Comparison of ENCODE assay signal across 20 cellular contexts in the genomic region with DNA sequence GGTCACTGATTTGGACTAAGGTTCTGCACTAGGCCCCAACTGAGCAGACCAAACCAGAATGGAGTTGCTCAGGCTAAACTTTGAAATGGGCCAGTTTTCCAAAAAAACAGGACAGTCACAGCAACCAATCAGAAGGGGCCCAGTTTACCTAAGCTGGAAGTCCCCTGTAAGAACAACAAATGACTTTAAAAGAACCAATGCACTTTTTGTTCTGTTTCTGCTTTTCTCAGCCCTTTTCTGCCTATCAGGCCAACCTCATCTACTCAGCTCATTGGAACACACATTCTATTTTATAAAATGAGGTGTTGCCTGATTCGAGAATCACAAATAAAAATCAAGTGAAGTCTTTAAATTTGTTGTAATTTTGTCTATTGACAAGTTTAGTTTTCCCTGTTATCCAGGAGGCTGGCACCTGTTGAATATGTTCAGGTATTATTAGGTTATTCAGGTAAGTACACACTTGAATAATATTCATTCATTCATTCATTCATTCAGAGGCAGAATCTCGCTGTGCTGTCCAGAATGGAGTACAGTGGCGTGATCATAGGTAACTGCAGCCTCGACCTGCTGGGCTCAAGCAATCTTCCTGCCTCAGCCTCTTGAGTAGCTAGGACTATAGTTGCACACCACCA.
DNase-seq lines count a peak whose midpoint lies in the region; ATAC-seq, FAIRE-seq and TF ChIP-seq lines count a peak whose summit lies in the region.
"Had no signal": no experiment of that assay in that cellular context is flagged by ENCODE, and none has a peak within 500 bp of the region (broad histone marks: within the 10 kb centered on the region; RNA-seq: fewer than 3 reads in every experiment).

No MANE protein-coding gene starts in this region.

- H3K9me3 ChIP-seq in BLaER1: no peaks in the 10 kb centered on the region
- H3K9me3 ChIP-seq in H9 (ENCODE audit: control insufficient read depth, low read depth, low read length): no peaks in the 10 kb centered on the region
- no peaks in the 10 kb centered on the region for H3K9me3 ChIP-seq in K562 (replicated peaks; ENCODE audit: control insufficient read depth, insufficient read depth, low read depth, low read length)

- H3K27me3 ChIP-seq in BLaER1 (no peaks in the 10 kb centered on the region), H9 (ENCODE audit: insufficient read depth, low read length) (no peaks in the 10 kb centered on the region), K562 (ENCODE audit: control insufficient read depth in 2 of 2, insufficient read depth in 2 of 2, low read length in 2 of 2) (peaks cover 10 to 35% of the 10 kb centered on the region in 2 experiments)

- 0 out of 2 replicates have a peak overlapping the region, but pooled peaks have one; percentile 55 for H3K27ac ChIP-seq in BLaER1
- H3K27ac ChIP-seq in H9 (ENCODE audit: insufficient read length, low read depth, low read length): no peak overlapping the region
- H3K27ac ChIP-seq in K562 (ENCODE audit: extremely low read depth, low read depth, low read length): no peak overlapping the region

- H2BK12ac ChIP-seq in H9 (ENCODE audit: insufficient read length, low read depth, low read length): no peak overlapping the region

- FAIRE-seq in K562 (lab: Jason Lieb, UNC): no peak
- FAIRE-seq: D721Med, G401.6, GM12892, GM19239 had no signal

- H3K4me1 ChIP-seq in BLaER1 (peaks cover 43% of the 10 kb centered on the region), H9 (ENCODE audit: insufficient read depth, low read length) (peaks cover 28% of the 10 kb centered on the region; the same call in 1 of the 2 replicates), K562 (replicated peaks in 1 of 2; ENCODE audit: control insufficient read depth in 2 of 2, insufficient read depth in 2 of 2, low read length in 2 of 2) (no peaks in the 10 kb centered on the region)

- no peak overlapping the region for H2BK20ac ChIP-seq in H9 (ENCODE audit: low read depth, low read length, poor library complexity, severe bottlenecking)

- BruUV-seq in K562 (replicated peaks; lab: Mats Ljungman, UMichigan): no TSS peak

- no peak overlapping the region for H3K4ac ChIP-seq in H9 (ENCODE audit: low read depth, low read length)

- no peaks in the 10 kb centered on the region for H3K36me3 ChIP-seq in BLaER1
- H3K36me3 ChIP-seq in K562 (ENCODE audit: control insufficient read depth, insufficient read depth, low read length): no peaks in the 10 kb centered on the region

- H2AK5ac ChIP-seq in H9 (ENCODE audit: insufficient read length, low read length): no peak overlapping the region

- TF ChIP-seq POLR2A in K562 (conservative IDR thresholded peaks at IDR 0.05): no peak

- H4K8ac ChIP-seq in H9 (replicated peaks; ENCODE audit: insufficient read length, low read depth, low read length): no peak overlapping the region

- CTCF ChIA-PET in K562 (lab: Yijun Ruan, JAX; ENCODE audit: low intra/inter-chr PET ratio): no interaction called here

- ATAC-seq in K562 (no peak), GM19324 (IDR thresholded peaks at IDR 0.05; ENCODE audit: low FRiP score, unreplicated experiment) (no peak), GM21360 (IDR thresholded peaks at IDR 0.05; ENCODE audit: unreplicated experiment) (no peak)
- no peak for ATAC-seq in stimulated activated memory B cell treated with anti-CD40 and anti-IgM and Interleukin-4, amounts not matched to agents 10 μg/mL and 1 μg/mL and 100 μg/mL, for 72 hours
- ATAC-seq: CD8-positive, alpha-beta T cell had no signal

- H3K79me2 ChIP-seq in H9 (ENCODE audit: insufficient read depth, low read length) (0 out of 2 replicates have a peak, but pooled peaks cover 2% of the 10 kb centered on the region), K562 (ENCODE audit: control insufficient read depth, insufficient read depth, low read length) (no peaks in the 10 kb centered on the region)

- no peak for DNase-seq in H9
- DNase-seq in K562 (ENCODE audit: extremely low read depth in 1 of 4, low spot score in 3 of 4): no peak
- no peak for DNase-seq in occipital lobe (lab: John Stamatoyannopoulos, UW)
- DNase-seq: ACHN; CD8-positive, alpha-beta T cell; COR-L47; DMS153; DMS79 treated with DMSO at 0.1 percent for 48 hours; EL; H7; KBM-7 had no signal

- no peak overlapping the region for H3K18ac ChIP-seq in H9 (ENCODE audit: insufficient read length, low read depth, low read length)

- no peak overlapping the region for H2BK5ac ChIP-seq in H9 (ENCODE audit: insufficient read length, low read length)

- no peak overlapping the region for H3K23ac ChIP-seq in H9 (ENCODE audit: insufficient read length, low read depth, low read length)

- peak overlapping the region in 2 of 3 experiments; percentile 48 to 56; a peak in 1 of 7 replicates for H3K27ac Mint-ChIP-seq in H9
- peak overlapping the region; percentile 19 for H3K27ac Mint-ChIP-seq in stimulated activated memory B cell treated with anti-CD40 and anti-IgM and Interleukin-4, amounts not matched to agents 10 μg/mL and 1 μg/mL and 100 μg/mL, for 72 hours
- H3K27ac Mint-ChIP-seq: CD14-positive monocyte; CD8-positive, alpha-beta T cell had no signal

- TF ChIP-seq CTCF in H9 (conservative IDR thresholded peaks at IDR 0.05): no peak
- TF ChIP-seq CTCF in K562 (IDR thresholded peaks at IDR 0.05 in 2 of 3, conservative IDR thresholded peaks at IDR 0.05 in 1 of 3; ENCODE audit: insufficient read depth in 2 of 3, low read depth in 1 of 3, low read length in 3 of 3): no peak

- H3K4me2 ChIP-seq in BLaER1 (peak overlapping the region; percentile 65), H9 (ENCODE audit: insufficient read depth, insufficient read length, low read length) (no peak overlapping the region), K562 (ENCODE audit: insufficient read depth, low read length) (no peak overlapping the region)

- H3K4me3 Mint-ChIP-seq in H9: no peak overlapping the region
- H3K4me3 Mint-ChIP-seq in stimulated activated memory B cell treated with anti-CD40 and anti-IgM and Interleukin-4, amounts not matched to agents 10 μg/mL and 1 μg/mL and 100 μg/mL, for 72 hours: no peak overlapping the region
- H3K4me3 Mint-ChIP-seq: CD14-positive monocyte; CD8-positive, alpha-beta T cell had no signal

- intact Hi-C loops in K562 (cut with micrococcal nuclease): loop anchor here (10.0 kb wide), 1 partner anchor 924 kb away; no protein-coding TSS in a partner anchor

- no peaks in the 10 kb centered on the region for H3K79me1 ChIP-seq in H9 (ENCODE audit: insufficient read depth, low read depth, low read length, poor library complexity, severe bottlenecking)

- no peaks in the 10 kb centered on the region for H3K23me2 ChIP-seq in H9 (ENCODE audit: insufficient read length, low read depth, low read length, poor library complexity, severe bottlenecking)

- no peaks in the 10 kb centered on the region for H3K27me3 Mint-ChIP-seq in H9 (ENCODE audit: low read depth)
- H3K27me3 Mint-ChIP-seq in stimulated activated memory B cell treated with anti-CD40 and anti-IgM and Interleukin-4, amounts not matched to agents 10 μg/mL and 1 μg/mL and 100 μg/mL, for 72 hours: no peaks in the 10 kb centered on the region

- no peak overlapping the region for H3K56ac ChIP-seq in H9 (ENCODE audit: insufficient read length, low read depth, low read length)

- in situ Hi-C loops in K562 (cut with MboI): no loop called here

- no peaks in the 10 kb centered on the region for H4K20me1 ChIP-seq in BLaER1
- no peaks in the 10 kb centered on the region for H4K20me1 ChIP-seq in H9 (ENCODE audit: control insufficient read depth, insufficient read depth, insufficient read length)
- H4K20me1 ChIP-seq in K562 (replicated peaks; ENCODE audit: control insufficient read depth, insufficient read depth, low read length): peaks cover 3% of the 10 kb centered on the region; the same call in 1 of the 2 replicates

- H3K4me3 ChIP-seq in BLaER1 (no peak overlapping the region), K562 (no peak overlapping the region)

- no peaks in the 10 kb centered on the region for H3K9me3 Mint-ChIP-seq in H9
- no peaks in the 10 kb centered on the region for H3K9me3 Mint-ChIP-seq in stimulated activated memory B cell treated with anti-CD40 and anti-IgM and Interleukin-4, amounts not matched to agents 10 μg/mL and 1 μg/mL and 100 μg/mL, for 72 hours
- H3K9me3 Mint-ChIP-seq: CD14-positive monocyte; CD8-positive, alpha-beta T cell had no signal

- no peak overlapping the region for H3K14ac ChIP-seq in H9 (ENCODE audit: insufficient read depth, low read length)

- no peak overlapping the region for H3K9ac ChIP-seq in BLaER1
- no peak overlapping the region for H3K9ac ChIP-seq in H9 (ENCODE audit: extremely low read depth, insufficient read length, low read length)
- H3K9ac ChIP-seq in K562 (ENCODE audit: insufficient read depth in 1 of 2, low read depth in 2 of 2, low read length in 2 of 2): no peak overlapping the region

- no peak overlapping the region for H2BK120ac ChIP-seq in H9 (ENCODE audit: low read depth, low read length, poor library complexity, severe bottlenecking)

- H2AFZ ChIP-seq in H9 (ENCODE audit: low read length) (no peak overlapping the region), K562 (ENCODE audit: low read depth, low read length) (no peak overlapping the region)

- TF ChIP-seq EP300 in K562 (IDR thresholded peaks at IDR 0.05; ENCODE audit: low read length): no peak

- H2BK15ac ChIP-seq in H9 (ENCODE audit: low read depth, low read length): no peak overlapping the region

- no peak overlapping the region for H4K91ac ChIP-seq in H9 (ENCODE audit: insufficient read length, low read depth, low read length)

- WGBS in H9 (ENCODE audit: extremely low coverage, insufficient read length, low lambda C conversion rate): no CpG with 5 or more reads among the region's 4 CpGs
- WGBS in K562 (ENCODE audit: insufficient coverage, low coverage, missing lambda C conversion rate): 0% methylated on average over 4 of the region's 4 CpGs

- no peak for TF ChIP-seq RAD21 in K562 (CRISPR knock-in tag; conservative IDR thresholded peaks at IDR 0.05 in 1 of 2, IDR thresholded peaks at IDR 0.05 in 1 of 2)

- POLR2A ChIA-PET in K562 (lab: Yijun Ruan, JAX): interaction anchor here (0.6 to 2.0 kb wide), 2 partner anchors 11 to 158 kb away, joined by 3 to 7 read pairs; no protein-coding TSS in a partner anchor

- no peaks in the 10 kb centered on the region for H3K9me1 ChIP-seq in K562 (ENCODE audit: control insufficient read depth, insufficient read depth, low read length)

- no peaks in the 10 kb centered on the region for H3K36me3 Mint-ChIP-seq in H9 (ENCODE audit: insufficient read depth in 1 of 3, low read depth in 3 of 3)
- peaks cover 7% of the 10 kb centered on the region for H3K36me3 Mint-ChIP-seq in stimulated activated memory B cell treated with anti-CD40 and anti-IgM and Interleukin-4, amounts not matched to agents 10 μg/mL and 1 μg/mL and 100 μg/mL, for 72 hours
- H3K36me3 Mint-ChIP-seq: CD8-positive, alpha-beta T cell had no signal

- H3K4me1 Mint-ChIP-seq in H9: peaks cover 78 to 81% of the 10 kb centered on the region in 2 experiments
- H3K4me1 Mint-ChIP-seq in stimulated activated memory B cell treated with anti-CD40 and anti-IgM and Interleukin-4, amounts not matched to agents 10 μg/mL and 1 μg/mL and 100 μg/mL, for 72 hours: peaks cover 31% of the 10 kb centered on the region
- H3K4me1 Mint-ChIP-seq: CD14-positive monocyte had no signal

- H4K5ac ChIP-seq in H9 (ENCODE audit: insufficient read length, low read depth, low read length): no peak overlapping the region

- H3T11ph ChIP-seq in H9 (ENCODE audit: low read length): no peak overlapping the region

TF ChIP-seq in K562, 482 proteins besides CTCF, POLR2A, EP300 and RAD21 (continues in another document):
- TF ChIP-seq FOS (IDR thresholded peaks at IDR 0.05; ENCODE audit: extremely low read depth, insufficient read length): no peak
